In genomic region chr21:38140192-38140905, GRCh38 we compare ENCODE assay signal across 12 cellular contexts.
A peak's percentile ranks its signal among the peaks of the same experiment; 100 is the strongest.
DNase-seq lines count a peak whose midpoint lies in the region; ATAC-seq and TF ChIP-seq lines count a peak whose summit lies in the region.
"Had no signal": no experiment of that assay in that cellular context is flagged by ENCODE, and none has a peak within 500 bp of the region (broad histone marks: within the 10 kb centered on the region; RNA-seq: fewer than 3 reads in every experiment).

No MANE protein-coding gene starts in this region.

- no peak overlapping the region for H3K4me3 ChIP-seq in right atrium auricular region
- H3K4me3 ChIP-seq in SK-N-SH (ENCODE audit: low read depth in 2 of 2, low read length in 1 of 2), result no peak overlapping the region

- no peaks in the 10 kb centered on the region for H3K36me3 Mint-ChIP-seq in endothelial cell (ENCODE audit: low read depth, unreplicated experiment)

- peaks cover 4% of the 10 kb centered on the region for H3K27me3 Mint-ChIP-seq in endothelial cell (ENCODE audit: unreplicated experiment)

- no peak overlapping the region for H3K27ac Mint-ChIP-seq in endothelial cell (ENCODE audit: unreplicated experiment)
- H3K27ac Mint-ChIP-seq: stimulated activated naive CD8-positive, alpha-beta T cell treated with anti-CD3 and anti-CD28 coated beads, Interleukin-15, Interleukin-2, amounts not matched to agents 100 ng/mL and 50 ng/mL, for 24 hours had no signal

- ATAC-seq in Right ventricle myocardium inferior (peak; percentile 78), left ventricle myocardium superior (peak; percentile 78), left colon (no peak), HG03521 (IDR thresholded peaks at IDR 0.05; ENCODE audit: unreplicated experiment) (no peak)

- no peaks in the 10 kb centered on the region for H3F3A ChIP-seq in SK-N-SH (replicated peaks; ENCODE audit: insufficient read depth)

- no peaks in the 10 kb centered on the region for H3K36me3 ChIP-seq in right atrium auricular region
- no peaks in the 10 kb centered on the region for H3K36me3 ChIP-seq in SK-N-SH (replicated peaks in 1 of 2; ENCODE audit: control insufficient read depth in 1 of 2, insufficient read depth in 2 of 2, low read length in 1 of 2)
- H3K36me3 ChIP-seq: neutrophil had no signal

- no peaks in the 10 kb centered on the region for H3K27me3 ChIP-seq in right atrium auricular region
- no peaks in the 10 kb centered on the region; the same call in 1 of the 2 replicates for H3K27me3 ChIP-seq in SK-N-SH (ENCODE audit: insufficient read depth)

- peak; percentile 73 for DNase-seq in Right ventricle myocardium inferior (ENCODE audit: missing footprints)
- no peak for DNase-seq in right atrium auricular region (ENCODE audit: low spot score)
- peak; percentile 33 for DNase-seq in SK-N-SH
- peak; percentile 63 for DNase-seq in left ventricle myocardium superior
- DNase-seq in endothelial cell (ENCODE audit: low spot score), result no peak
- DNase-seq in left colon, result no peak
- DNase-seq in NCI-H2227 (lab: John Stamatoyannopoulos, UW; ENCODE audit: unreplicated experiment), result no peak
- DNase-seq: activated CD8-positive, alpha-beta memory T cell treated with anti-CD3 and anti-CD28 coated beads, Interleukin-2, amount 50 U/mL, for 4 hours; AML-193 had no signal

- peaks cover 0 to 3% of the 10 kb centered on the region in 2 donors for H3K9me3 ChIP-seq in right atrium auricular region
- H3K9me3 ChIP-seq in SK-N-SH, result no peaks in the 10 kb centered on the region
- H3K9me3 ChIP-seq: neutrophil had no signal

- no peak overlapping the region for H2AFZ ChIP-seq in SK-N-SH (ENCODE audit: low read depth)

- H3K27ac ChIP-seq in right atrium auricular region (no peak overlapping the region), SK-N-SH (ENCODE audit: low read depth in 2 of 2, low read length in 1 of 2) (no peak overlapping the region)
- H3K27ac ChIP-seq: neutrophil had no signal

- no peaks in the 10 kb centered on the region for H3K9me2 ChIP-seq in SK-N-SH

- H3K4me1 Mint-ChIP-seq in endothelial cell (ENCODE audit: unreplicated experiment), result no peaks in the 10 kb centered on the region

- intact Hi-C loops in Right ventricle myocardium inferior (cut with DNase I) (no loop called here), left ventricle myocardium superior (cut with micrococcal nuclease) (no loop called here), left colon (cut with DNase I, micrococcal nuclease) (no loop called here)

- 0% methylated on average over 5 of the region's 5 CpGs for WGBS in SK-N-SH (ENCODE audit: low lambda C conversion rate)

- POLR2A ChIA-PET in SK-N-SH (lab: Yijun Ruan, JAX), result no interaction called here

- no peak overlapping the region for H3K4me3 Mint-ChIP-seq in endothelial cell (ENCODE audit: unreplicated experiment)
- H3K4me3 Mint-ChIP-seq: stimulated activated naive CD8-positive, alpha-beta T cell treated with anti-CD3 and anti-CD28 coated beads, Interleukin-15, Interleukin-2, amounts not matched to agents 100 ng/mL and 50 ng/mL, for 24 hours had no signal

- H3K4me1 ChIP-seq in right atrium auricular region, result peaks cover 0 to 9% of the 10 kb centered on the region in 2 donors
- H3K4me1 ChIP-seq in SK-N-SH (ENCODE audit: control insufficient read depth in 1 of 2, insufficient read depth in 2 of 2, low read depth in 1 of 2, low read length in 1 of 2), result peaks cover 0 to 2% of the 10 kb centered on the region in 2 experiments; a peak in 1 of 4 replicates

- no peak for TF ChIP-seq RAD21 in SK-N-SH (IDR thresholded peaks at IDR 0.05; ENCODE audit: low read length)

- H3K9ac ChIP-seq in SK-N-SH, result no peak overlapping the region

- H4K20me1 ChIP-seq in SK-N-SH (ENCODE audit: insufficient read depth), result no peaks in the 10 kb centered on the region

- CTCF ChIA-PET in SK-N-SH (lab: Yijun Ruan, JAX), result interaction anchor here (0.7 to 1.6 kb wide), 5 partner anchors 13 to 466 kb away, joined by 3 to 5 read pairs (median 4); no protein-coding TSS in a partner anchor

- H3K4me2 ChIP-seq in SK-N-SH, result no peak overlapping the region

- no peak for TF ChIP-seq EP300 in SK-N-SH (IDR thresholded peaks at IDR 0.05; ENCODE audit: borderline replicate concordance in 1 of 2, low read depth in 1 of 2, low read length in 1 of 2)

- H3K9me3 Mint-ChIP-seq in endothelial cell (ENCODE audit: unreplicated experiment), result no peaks in the 10 kb centered on the region

- TF ChIP-seq CTCF in right atrium auricular region (IDR thresholded peaks at IDR 0.05) (no peak), SK-N-SH (IDR thresholded peaks at IDR 0.05) (no peak), endothelial cell (IDR thresholded peaks at IDR 0.05; ENCODE audit: unreplicated experiment) (no peak)

- no peaks in the 10 kb centered on the region for H3K79me2 ChIP-seq in SK-N-SH (ENCODE audit: insufficient read depth)

TF ChIP-seq in SK-N-SH, 30 proteins besides CTCF, POLR2A, EP300 and RAD21:
- TF ChIP-seq YY1 (IDR thresholded peaks at IDR 0.05; ENCODE audit: low read depth) (no peak), EZH2phosphoT487 (IDR thresholded peaks at IDR 0.05; ENCODE audit: borderline replicate concordance, low read depth) (no peak), GATA2 (CRISPR knock-in tag; IDR thresholded peaks at IDR 0.05) (peak; percentile 47; the same call in 1 of the 2 replicates), RFX5 (IDR thresholded peaks at IDR 0.05; ENCODE audit: low read length) (no peak), JUND (IDR thresholded peaks at IDR 0.05) (no peak)
- TF ChIP-seq, protein P1, sequence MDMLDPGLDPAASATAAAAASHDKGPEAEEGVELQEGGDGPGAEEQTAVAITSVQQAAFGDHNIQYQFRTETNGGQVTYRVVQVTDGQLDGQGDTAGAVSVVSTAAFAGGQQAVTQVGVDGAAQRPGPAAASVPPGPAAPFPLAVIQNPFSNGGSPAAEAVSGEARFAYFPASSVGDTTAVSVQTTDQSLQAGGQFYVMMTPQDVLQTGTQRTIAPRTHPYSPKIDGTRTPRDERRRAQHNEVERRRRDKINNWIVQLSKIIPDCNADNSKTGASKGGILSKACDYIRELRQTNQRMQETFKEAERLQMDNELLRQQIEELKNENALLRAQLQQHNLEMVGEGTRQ (IDR thresholded peaks at IDR 0.05; ENCODE audit: borderline replicate concordance, low read depth, low read length), result no peak

Comparison
In these comparisons a context has a peak if more than half of its experiments do, and no peak if none do; other contexts are left out.
1. DNase-seq: peak in Right ventricle myocardium inferior (single experiment), SK-N-SH (single experiment) and left ventricle myocardium superior (single experiment); none in right atrium auricular region (single experiment), endothelial cell (single experiment), left colon (0 of 2) and NCI-H2227 (single experiment).
2. ATAC-seq: peak in Right ventricle myocardium inferior (single experiment) and left ventricle myocardium superior (single experiment); none in left colon (single experiment) and HG03521 (single experiment).